11 cellular contexts compared by ENCODE assay signal in genomic region chr3:37053753-37054152, GRCh38.
DNase-seq lines count a peak whose midpoint lies in the region; ATAC-seq and TF ChIP-seq lines count a peak whose summit lies in the region.
"Had no signal": no experiment of that assay in that cellular context is flagged by ENCODE, and none has a peak within 500 bp of the region (broad histone marks: within the 10 kb centered on the region; RNA-seq: fewer than 3 reads in every experiment).

No MANE protein-coding gene starts in this region.

- ATAC-seq in stimulated activated naive CD8-positive, alpha-beta T cell treated with anti-CD3 and anti-CD28 coated beads, Interleukin-15, Interleukin-2, amounts not matched to agents 100 U/mL and 50 U/mL, for 24 hours: no peak
- ATAC-seq in aorta (ENCODE audit: low FRiP score) (no peak), HG02973 (IDR thresholded peaks at IDR 0.05; ENCODE audit: unreplicated experiment) (no peak)

- H3K27me3 ChIP-seq in osteoblast (ENCODE audit: insufficient read depth, low read length): no peaks in the 10 kb centered on the region
- no peaks in the 10 kb centered on the region for H3K27me3 ChIP-seq in aorta (ENCODE audit: control insufficient read depth in 1 of 2, insufficient read depth in 2 of 2, low read length in 1 of 2)

- H3K36me3 Mint-ChIP-seq in stimulated activated naive CD8-positive, alpha-beta T cell treated with anti-CD3 and anti-CD28 coated beads, Interleukin-15, Interleukin-2, amounts not matched to agents 100 ng/mL and 50 ng/mL, for 24 hours (ENCODE audit: low read depth): peaks cover 76% of the 10 kb centered on the region

- H3K4me1 Mint-ChIP-seq in stimulated activated naive CD8-positive, alpha-beta T cell treated with anti-CD3 and anti-CD28 coated beads, Interleukin-15, Interleukin-2, amounts not matched to agents 100 ng/mL and 50 ng/mL, for 24 hours (ENCODE audit: low read depth): peaks cover 30% of the 10 kb centered on the region

- no peaks in the 10 kb centered on the region for H3K27me3 Mint-ChIP-seq in stimulated activated naive CD8-positive, alpha-beta T cell treated with anti-CD3 and anti-CD28 coated beads, Interleukin-15, Interleukin-2, amounts not matched to agents 100 ng/mL and 50 ng/mL, for 24 hours
- H3K27me3 Mint-ChIP-seq: activated B cell treated with CpG ODN at 0.5 μM for 24 hours had no signal

- H3K27ac Mint-ChIP-seq in stimulated activated naive CD8-positive, alpha-beta T cell treated with anti-CD3 and anti-CD28 coated beads, Interleukin-15, Interleukin-2, amounts not matched to agents 100 ng/mL and 50 ng/mL, for 24 hours: peak overlapping the region; percentile 95

- peaks cover 2% of the 10 kb centered on the region for H3K79me2 ChIP-seq in osteoblast (ENCODE audit: insufficient read depth, low read length)

- H4K20me1 ChIP-seq in osteoblast (ENCODE audit: insufficient read depth, low read length): no peaks in the 10 kb centered on the region

- no peak overlapping the region for H2AFZ ChIP-seq in osteoblast (ENCODE audit: low read length)

- no peaks in the 10 kb centered on the region for H3K9me3 Mint-ChIP-seq in stimulated activated naive CD8-positive, alpha-beta T cell treated with anti-CD3 and anti-CD28 coated beads, Interleukin-15, Interleukin-2, amounts not matched to agents 100 ng/mL and 50 ng/mL, for 24 hours
- H3K9me3 Mint-ChIP-seq: activated B cell treated with CpG ODN at 0.5 μM for 24 hours had no signal

- H3K27ac ChIP-seq in caudate nucleus (ENCODE audit: low read depth, low read length) (peak overlapping the region; percentile 60), osteoblast (ENCODE audit: low read depth, low read length) (peak overlapping the region; percentile 94), aorta (ENCODE audit: low read depth in 1 of 2, low read length in 2 of 2) (peak overlapping the region; percentile 80 to 94)
- H3K27ac ChIP-seq: KMS-11 had no signal

- H3K4me3 Mint-ChIP-seq in stimulated activated naive CD8-positive, alpha-beta T cell treated with anti-CD3 and anti-CD28 coated beads, Interleukin-15, Interleukin-2, amounts not matched to agents 100 ng/mL and 50 ng/mL, for 24 hours: no peak overlapping the region
- H3K4me3 Mint-ChIP-seq: activated B cell treated with CpG ODN at 0.5 μM for 24 hours had no signal

- H3K4me3 ChIP-seq in osteoblast (ENCODE audit: insufficient read depth, low read length): peak overlapping the region; percentile 11
- H3K4me3 ChIP-seq in aorta (ENCODE audit: low read length in 2 of 2): no peak overlapping the region

- H3K4me2 ChIP-seq in osteoblast (ENCODE audit: insufficient read depth, low read length): peak overlapping the region; percentile 20
- H3K4me2 ChIP-seq: KMS-11 had no signal

- WGBS in aorta, 2 donors: 41 to 55% methylated on average over 2 of the region's 2 CpGs

- peaks cover 37% of the 10 kb centered on the region for H3K4me1 ChIP-seq in osteoblast (ENCODE audit: insufficient read depth, low read length)
- peaks cover 0 to 6% of the 10 kb centered on the region in 2 donors for H3K4me1 ChIP-seq in aorta (ENCODE audit: control insufficient read depth in 1 of 2, insufficient read depth in 2 of 2, low read length in 2 of 2)

- DNase-seq in stimulated activated naive CD8-positive, alpha-beta T cell treated with anti-CD3 and anti-CD28 coated beads, Interleukin-15, Interleukin-2, amounts not matched to agents 100 U/mL and 50 U/mL, for 24 hours: no peak
- DNase-seq in caudate nucleus (lab: John Stamatoyannopoulos, UW) (no peak), osteoblast (ENCODE audit: insufficient read length, low spot score, missing footprints) (no peak), aorta (no peak), HuH-7 (ENCODE audit: low spot score) (no peak)
- DNase-seq in activated CD4-positive, alpha-beta T cell treated with anti-CD3 and anti-CD28 coated beads, Interleukin-2, amount 50 U/mL, for 48 hours: no peak
- DNase-seq: activated B cell treated with CpG ODN at 0.5 μM for 24 hours, GF-D8 had no signal

- TF ChIP-seq CTCF in osteoblast (IDR thresholded peaks at IDR 0.05; ENCODE audit: extremely low read depth, low read depth, low read length): no peak

- H3K36me3 ChIP-seq in osteoblast (ENCODE audit: insufficient read depth, low read length) (peaks cover 77% of the 10 kb centered on the region), aorta (ENCODE audit: control insufficient read depth in 1 of 2, insufficient read depth in 2 of 2, low read length in 1 of 2) (peaks cover 0 to 4% of the 10 kb centered on the region in 2 donors)

- H3K9me3 ChIP-seq in osteoblast (ENCODE audit: low read depth, low read length) (no peaks in the 10 kb centered on the region), aorta (ENCODE audit: control insufficient read depth, low read length) (no peaks in the 10 kb centered on the region)

- intact Hi-C loops in aorta (cut with DNase I): no loop called here
